In genomic region chr16:2884041-2884451, GRCh38 we compare ENCODE assay signal across 8 cellular contexts. TPM values are rescaled to one million over a fixed set of nuclear protein-coding genes. Genes with fewer than 3 reads are reported as not detected.
DNase-seq lines count a peak whose midpoint lies in the region; ATAC-seq and TF ChIP-seq lines count a peak whose summit lies in the region.

No MANE protein-coding gene starts in this region.

- POLR2A ChIA-PET in MCF 10A (lab: Yijun Ruan, JAX): interaction anchor here (0.6 to 6.0 kb wide), 9 partner anchors 9 to 1432 kb away, joined by 3 to 75 read pairs (median 7); partner anchors contain the start of genes FLYWCH1, GLIS2 and SRRM2

- no peak overlapping the region for H3K27ac Mint-ChIP-seq in MCF 10A (ENCODE audit: low read depth, unreplicated experiment)

- peak overlapping the region; percentile 77 for H3K4me3 Mint-ChIP-seq in MCF 10A (ENCODE audit: unreplicated experiment)

- no peaks in the 10 kb centered on the region for H3K36me3 ChIP-seq in ACC112 (ENCODE audit: insufficient read depth, low read length)
- no peaks in the 10 kb centered on the region for H3K36me3 ChIP-seq in HUES64 (ENCODE audit: insufficient read depth, low read length)

- no peaks in the 10 kb centered on the region for H3K27me3 Mint-ChIP-seq in MCF 10A (ENCODE audit: insufficient read depth, unreplicated experiment)

- H3K27ac ChIP-seq in ACC112 (ENCODE audit: low read depth, low read length) (peak overlapping the region; percentile 65; the same call in 1 of the 2 replicates), HUES64 (ENCODE audit: low read depth, low read length) (no peak overlapping the region)

- H2AFZ ChIP-seq in ACC112 (ENCODE audit: low read length, unreplicated experiment): peak overlapping the region; percentile 90

- peaks cover 10% of the 10 kb centered on the region for H3K9me3 ChIP-seq in HUES64 (ENCODE audit: insufficient read depth, low read depth, low read length)

- H3K9me3 Mint-ChIP-seq in MCF 10A (ENCODE audit: unreplicated experiment): no peaks in the 10 kb centered on the region

- no peak for TF ChIP-seq CTCF in MCF 10A (IDR thresholded peaks at IDR 0.05; ENCODE audit: unreplicated experiment)

- DNase-seq in MCF 10A (ENCODE audit: unreplicated experiment) (no peak), myocyte (ENCODE audit: low read depth) (peak; percentile 32), D341Med (ENCODE audit: low spot score) (no peak), sciatic nerve (ENCODE audit: low spot score) (no peak)

- ATAC-seq in HG02884 (IDR thresholded peaks at IDR 0.05; ENCODE audit: unreplicated experiment) (no peak), GM21528 (IDR thresholded peaks at IDR 0.05; ENCODE audit: low FRiP score, unreplicated experiment) (no peak), sciatic nerve (no peak)

- H3K4me1 Mint-ChIP-seq in MCF 10A (ENCODE audit: insufficient read depth, unreplicated experiment): peaks cover 5% of the 10 kb centered on the region

- H3K36me3 Mint-ChIP-seq in MCF 10A (ENCODE audit: insufficient read depth, unreplicated experiment): peaks cover 6% of the 10 kb centered on the region

- TSS peak; percentile 45 for BruUV-seq in MCF 10A (replicated peaks; lab: Mats Ljungman, UMichigan)

- intact Hi-C loops in MCF 10A (cut with micrococcal nuclease) (no loop called here), sciatic nerve (cut with DNase I) (no loop called here)

- H3K4me3 ChIP-seq in ACC112 (ENCODE audit: low read depth, low read length) (peak overlapping the region; percentile 91), HUES64 (ENCODE audit: low read length) (peak overlapping the region; percentile 72)

- H3K4me1 ChIP-seq in ACC112 (ENCODE audit: control insufficient read depth, insufficient read depth, low read length, unreplicated experiment) (peaks cover 5% of the 10 kb centered on the region), HUES64 (ENCODE audit: insufficient read depth, low read length) (no peaks in the 10 kb centered on the region)

- peaks cover 26% of the 10 kb centered on the region for H3K79me2 ChIP-seq in ACC112 (ENCODE audit: control insufficient read depth, insufficient read depth, low read length, unreplicated experiment)

- CTCF ChIA-PET in MCF 10A (lab: Yijun Ruan, JAX): interaction anchor here (0.5 to 1.4 kb wide), 3 partner anchors 8 to 160 kb away, joined by 3 to 5 read pairs (median 4); no protein-coding TSS in a partner anchor

- H3K9ac ChIP-seq in HUES64 (ENCODE audit: low read depth, low read length): no peak overlapping the region

- H3K27me3 ChIP-seq in ACC112 (ENCODE audit: insufficient read depth, low read length) (no peaks in the 10 kb centered on the region), HUES64 (ENCODE audit: insufficient read depth, low read length) (peaks cover 2% of the 10 kb centered on the region; the same call in 1 of the 2 replicates)

- WGBS in HUES64: 75% methylated on average over 18 of the region's 18 CpGs

RNA-seq across cellular contexts. Expression of gene FLYWCH2, which starts 1.0 kb away (rescaled TPM):
- polyA plus RNA-seq in HUES64 (2013, experiment 1 of 2): 9.0 TPM
- 12.6 TPM for polyA plus RNA-seq in HUES64 (2013, experiment 2 of 2)
- total RNA-seq in MCF 10A (2022) (24.4 and 27.7 TPM in 2 replicates), myocyte (59.9 and 77.1 TPM in 2 replicates), sciatic nerve (17.7 TPM)
- polyA plus RNA-seq in myocyte (2012): 46.2 TPM

RNA-seq across cellular contexts. Expression of gene PRSS22, which starts 26.1 kb away (rescaled TPM):
- 0.45 TPM for polyA plus RNA-seq in HUES64 (2013, experiment 1 of 2)
- polyA plus RNA-seq in HUES64 (2013, experiment 2 of 2): 0.38 TPM
- total RNA-seq in MCF 10A (2022) (not detected in 2 replicates), myocyte (not detected in 2 replicates), sciatic nerve (0.36 TPM)
- polyA plus RNA-seq in myocyte (2012): not detected

RNA-seq across cellular contexts. Expression of gene FLYWCH1, which starts 27.7 kb away (rescaled TPM):
- polyA plus RNA-seq in HUES64 (2013, experiment 1 of 2): 6.4 TPM
- polyA plus RNA-seq in HUES64 (2013, experiment 2 of 2): 8.0 TPM
- total RNA-seq in MCF 10A (2022) (76.3 and 86.2 TPM in 2 replicates), myocyte (27.7 and 36.9 TPM in 2 replicates), sciatic nerve (72.5 TPM)
- polyA plus RNA-seq in myocyte (2012): 30.1 TPM

RNA-seq across cellular contexts. Expression of gene ZG16B, which starts 53.9 kb away (rescaled TPM):
- polyA plus RNA-seq in HUES64 (2013, experiment 1 of 2): not detected
- not detected for polyA plus RNA-seq in HUES64 (2013, experiment 2 of 2)
- total RNA-seq in MCF 10A (2022) (4.0 and 6.9 TPM in 2 replicates), myocyte (not detected in 2 replicates), sciatic nerve (not detected)
- not detected for polyA plus RNA-seq in myocyte (2012)
